Comparison of ENCODE assay signal across 1 cellular context in the genomic region with DNA sequence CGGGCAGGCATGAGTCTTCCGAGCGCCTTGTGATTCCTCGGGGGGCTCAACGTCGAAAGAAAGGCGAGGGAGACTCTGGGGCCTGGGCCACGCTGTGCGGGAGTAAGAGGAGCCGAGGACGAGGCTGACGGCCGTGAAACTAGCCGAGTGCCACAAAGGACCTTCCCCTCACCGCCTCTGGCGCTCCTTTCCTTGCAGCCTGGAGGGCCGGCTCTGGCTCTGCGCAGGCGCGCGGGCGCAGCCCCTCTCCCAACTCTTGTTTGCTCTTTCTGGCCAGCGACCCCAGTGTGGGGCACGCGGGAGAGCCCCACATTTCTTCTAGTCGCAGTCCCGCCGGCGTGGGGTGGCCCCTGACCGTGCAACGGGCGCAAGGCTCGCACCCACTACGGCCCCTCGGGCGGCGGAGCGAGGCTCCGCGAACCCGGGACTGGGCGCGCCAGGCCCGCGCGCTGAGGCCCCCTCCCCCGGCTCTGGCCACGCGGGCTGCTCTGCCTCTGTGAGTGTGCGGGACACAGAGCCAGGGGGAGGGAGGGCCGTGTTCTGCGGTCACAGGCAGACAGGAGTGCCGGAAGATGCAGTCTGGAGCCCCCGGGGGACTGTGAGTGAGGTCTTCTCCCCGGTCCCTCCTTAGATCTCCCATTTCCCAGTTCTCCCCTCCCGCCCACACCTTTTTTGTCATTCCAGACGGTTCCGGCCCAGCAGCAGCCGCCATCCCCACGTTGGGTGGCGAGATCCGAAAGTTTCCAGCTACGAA.
TF ChIP-seq lines count a peak whose summit lies in the region.

No MANE protein-coding gene starts in this region.

TF ChIP-seq in GM12878, 131 proteins besides CTCF, POLR2A, EP300 and RAD21 (continued from another document and continues in another):
- no peak for TF ChIP-seq POLR2AphosphoS2 (IDR thresholded peaks at IDR 0.05; ENCODE audit: low read depth, low read length)
- no peak for TF ChIP-seq PAX8 (IDR thresholded peaks at IDR 0.05)
- no peak for TF ChIP-seq IKZF1 (conservative IDR thresholded peaks at IDR 0.05)
- no peak for TF ChIP-seq KDM1A (IDR thresholded peaks at IDR 0.05; ENCODE audit: borderline replicate concordance)
- no peak for TF ChIP-seq DPF2 (IDR thresholded peaks at IDR 0.05)
- TF ChIP-seq POLR2AphosphoS5 (IDR thresholded peaks at IDR 0.05; ENCODE audit: low read length), result peak; percentile 24; the same call in 1 of the 2 replicates
- no peak for TF ChIP-seq ZNF24 (IDR thresholded peaks at IDR 0.05)
- TF ChIP-seq LARP7 (IDR thresholded peaks at IDR 0.05), result peak; percentile 85
- peak in 1 of 2 experiments; percentile 32; a peak in 1 of 4 replicates for TF ChIP-seq BHLHE40 (IDR thresholded peaks at IDR 0.05; ENCODE audit: borderline replicate concordance in 1 of 2, low read depth in 2 of 2, low read length in 1 of 2)
- no peak for TF ChIP-seq USF2 (IDR thresholded peaks at IDR 0.05; ENCODE audit: borderline replicate concordance, low read depth, low read length)
- TF ChIP-seq PRDM15 (CRISPR knock-in tag; IDR thresholded peaks at IDR 0.05), result no peak
- TF ChIP-seq ZBED1 (IDR thresholded peaks at IDR 0.05; ENCODE audit: borderline replicate concordance), result no peak
- TF ChIP-seq PAX5 (IDR thresholded peaks at IDR 0.05; ENCODE audit: borderline replicate concordance, low read depth, low read length), result no peak
- no peak for TF ChIP-seq NFYA (IDR thresholded peaks at IDR 0.05; ENCODE audit: borderline replicate concordance, low read depth, low read length)
- no peak for TF ChIP-seq ZBTB33 (IDR thresholded peaks at IDR 0.05)
- TF ChIP-seq RUNX3 (IDR thresholded peaks at IDR 0.05; ENCODE audit: low read length), result no peak
- no peak for TF ChIP-seq MEF2A (IDR thresholded peaks at IDR 0.05; ENCODE audit: insufficient read depth, low read depth, low read length)
- TF ChIP-seq ESRRA (IDR thresholded peaks at IDR 0.05; ENCODE audit: low read length), result no peak
- no peak for TF ChIP-seq GABPA (IDR thresholded peaks at IDR 0.05; ENCODE audit: low read depth)
- TF ChIP-seq TCF12 (IDR thresholded peaks at IDR 0.05; ENCODE audit: low read depth, low read length), result 0 out of 2 replicates have a peak, but pooled peaks have one; percentile 26
- TF ChIP-seq, protein P1, sequence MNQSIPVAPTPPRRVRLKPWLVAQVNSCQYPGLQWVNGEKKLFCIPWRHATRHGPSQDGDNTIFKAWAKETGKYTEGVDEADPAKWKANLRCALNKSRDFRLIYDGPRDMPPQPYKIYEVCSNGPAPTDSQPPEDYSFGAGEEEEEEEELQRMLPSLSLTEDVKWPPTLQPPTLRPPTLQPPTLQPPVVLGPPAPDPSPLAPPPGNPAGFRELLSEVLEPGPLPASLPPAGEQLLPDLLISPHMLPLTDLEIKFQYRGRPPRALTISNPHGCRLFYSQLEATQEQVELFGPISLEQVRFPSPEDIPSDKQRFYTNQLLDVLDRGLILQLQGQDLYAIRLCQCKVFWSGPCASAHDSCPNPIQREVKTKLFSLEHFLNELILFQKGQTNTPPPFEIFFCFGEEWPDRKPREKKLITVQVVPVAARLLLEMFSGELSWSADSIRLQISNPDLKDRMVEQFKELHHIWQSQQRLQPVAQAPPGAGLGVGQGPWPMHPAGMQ (IDR thresholded peaks at IDR 0.05; ENCODE audit: borderline replicate concordance), result no peak
- TF ChIP-seq, protein P2, sequence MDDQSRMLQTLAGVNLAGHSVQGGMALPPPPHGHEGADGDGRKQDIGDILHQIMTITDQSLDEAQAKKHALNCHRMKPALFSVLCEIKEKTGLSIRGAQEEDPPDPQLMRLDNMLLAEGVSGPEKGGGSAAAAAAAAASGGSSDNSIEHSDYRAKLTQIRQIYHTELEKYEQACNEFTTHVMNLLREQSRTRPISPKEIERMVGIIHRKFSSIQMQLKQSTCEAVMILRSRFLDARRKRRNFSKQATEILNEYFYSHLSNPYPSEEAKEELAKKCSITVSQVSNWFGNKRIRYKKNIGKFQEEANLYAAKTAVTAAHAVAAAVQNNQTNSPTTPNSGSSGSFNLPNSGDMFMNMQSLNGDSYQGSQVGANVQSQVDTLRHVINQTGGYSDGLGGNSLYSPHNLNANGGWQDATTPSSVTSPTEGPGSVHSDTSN (IDR thresholded peaks at IDR 0.05; ENCODE audit: insufficient replicate concordance, low read depth, low read length), result no peak
- peak; percentile 46; the same call in 1 of the 2 replicates for TF ChIP-seq BACH1 (IDR thresholded peaks at IDR 0.05; ENCODE audit: borderline replicate concordance)
- peak; percentile 31; the same call in 1 of the 2 replicates for TF ChIP-seq GATAD2B (conservative IDR thresholded peaks at IDR 0.05; ENCODE audit: low read depth)
- no peak for TF ChIP-seq HCFC1 (IDR thresholded peaks at IDR 0.05; ENCODE audit: low read length)
- peak; percentile 42; the same call in 1 of the 2 replicates for TF ChIP-seq TAF1 (IDR thresholded peaks at IDR 0.05; ENCODE audit: borderline replicate concordance, low read depth, low read length)
- TF ChIP-seq, protein P3, sequence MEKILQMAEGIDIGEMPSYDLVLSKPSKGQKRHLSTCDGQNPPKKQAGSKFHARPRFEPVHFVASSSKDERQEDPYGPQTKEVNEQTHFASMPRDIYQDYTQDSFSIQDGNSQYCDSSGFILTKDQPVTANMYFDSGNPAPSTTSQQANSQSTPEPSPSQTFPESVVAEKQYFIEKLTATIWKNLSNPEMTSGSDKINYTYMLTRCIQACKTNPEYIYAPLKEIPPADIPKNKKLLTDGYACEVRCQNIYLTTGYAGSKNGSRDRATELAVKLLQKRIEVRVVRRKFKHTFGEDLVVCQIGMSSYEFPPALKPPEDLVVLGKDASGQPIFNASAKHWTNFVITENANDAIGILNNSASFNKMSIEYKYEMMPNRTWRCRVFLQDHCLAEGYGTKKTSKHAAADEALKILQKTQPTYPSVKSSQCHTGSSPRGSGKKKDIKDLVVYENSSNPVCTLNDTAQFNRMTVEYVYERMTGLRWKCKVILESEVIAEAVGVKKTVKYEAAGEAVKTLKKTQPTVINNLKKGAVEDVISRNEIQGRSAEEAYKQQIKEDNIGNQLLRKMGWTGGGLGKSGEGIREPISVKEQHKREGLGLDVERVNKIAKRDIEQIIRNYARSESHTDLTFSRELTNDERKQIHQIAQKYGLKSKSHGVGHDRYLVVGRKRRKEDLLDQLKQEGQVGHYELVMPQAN (conservative IDR thresholded peaks at IDR 0.05), result peak; percentile 50
- TF ChIP-seq NFIC (IDR thresholded peaks at IDR 0.05; ENCODE audit: low read depth, low read length), result no peak
- TF ChIP-seq MXI1 (IDR thresholded peaks at IDR 0.05; ENCODE audit: low read depth, low read length), result no peak
- peak; percentile 26; the same call in 1 of the 2 replicates for TF ChIP-seq CHD2 (IDR thresholded peaks at IDR 0.05; ENCODE audit: borderline replicate concordance, low read depth, low read length)
- TF ChIP-seq, protein P4, sequence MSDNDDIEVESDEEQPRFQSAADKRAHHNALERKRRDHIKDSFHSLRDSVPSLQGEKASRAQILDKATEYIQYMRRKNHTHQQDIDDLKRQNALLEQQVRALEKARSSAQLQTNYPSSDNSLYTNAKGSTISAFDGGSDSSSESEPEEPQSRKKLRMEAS (IDR thresholded peaks at IDR 0.05; ENCODE audit: low read depth, low read length), result no peak
- TF ChIP-seq SUPT20H (IDR thresholded peaks at IDR 0.05; ENCODE audit: borderline replicate concordance, control insufficient read depth, low read depth, low read length), result no peak
- TF ChIP-seq MYB (IDR thresholded peaks at IDR 0.05; ENCODE audit: borderline replicate concordance, low read depth, low read length), result no peak
- no peak for TF ChIP-seq ZBTB4 (CRISPR knock-in tag; IDR thresholded peaks at IDR 0.05)
- TF ChIP-seq, protein P5, sequence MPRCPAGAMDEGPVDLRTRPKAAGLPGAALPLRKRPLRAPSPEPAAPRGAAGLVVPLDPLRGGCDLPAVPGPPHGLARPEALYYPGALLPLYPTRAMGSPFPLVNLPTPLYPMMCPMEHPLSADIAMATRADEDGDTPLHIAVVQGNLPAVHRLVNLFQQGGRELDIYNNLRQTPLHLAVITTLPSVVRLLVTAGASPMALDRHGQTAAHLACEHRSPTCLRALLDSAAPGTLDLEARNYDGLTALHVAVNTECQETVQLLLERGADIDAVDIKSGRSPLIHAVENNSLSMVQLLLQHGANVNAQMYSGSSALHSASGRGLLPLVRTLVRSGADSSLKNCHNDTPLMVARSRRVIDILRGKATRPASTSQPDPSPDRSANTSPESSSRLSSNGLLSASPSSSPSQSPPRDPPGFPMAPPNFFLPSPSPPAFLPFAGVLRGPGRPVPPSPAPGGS (IDR thresholded peaks at IDR 0.05; ENCODE audit: borderline replicate concordance, insufficient read depth, low read depth, low read length, poor library complexity, severe bottlenecking), result no peak
- TF ChIP-seq STAT1 (conservative IDR thresholded peaks at IDR 0.05), result no peak
- no peak for TF ChIP-seq YBX1 (IDR thresholded peaks at IDR 0.05)
- TF ChIP-seq TCF7 (IDR thresholded peaks at IDR 0.05; ENCODE audit: borderline replicate concordance), result no peak
- TF ChIP-seq HDAC6 (IDR thresholded peaks at IDR 0.05; ENCODE audit: unreplicated experiment), result no peak
- TF ChIP-seq NRF1 (conservative IDR thresholded peaks at IDR 0.05; ENCODE audit: low read depth, low read length), result peak; percentile 65
